ENCODE assay signal across 17 cellular contexts in genomic region chr21:45523411-45524101, GRCh38. TPM values are rescaled to one million over a fixed set of nuclear protein-coding genes. Genes with fewer than 3 reads are reported as not detected.
A peak's percentile ranks its signal among the peaks of the same experiment; 100 is the strongest.
DNase-seq lines count a peak whose midpoint lies in the region; ATAC-seq, FAIRE-seq and TF ChIP-seq lines count a peak whose summit lies in the region.
"Had no signal": no experiment of that assay in that cellular context is flagged by ENCODE, and none has a peak within 500 bp of the region (broad histone marks: within the 10 kb centered on the region; RNA-seq: fewer than 3 reads in every experiment).

No MANE protein-coding gene starts in this region.

- DNase-seq in K562 (ENCODE audit: extremely low read depth in 1 of 4, low spot score in 3 of 4): no peak
- DNase-seq in HepG2 (ENCODE audit: low spot score): no peak
- DNase-seq in stimulated activated effector memory CD8-positive, alpha-beta T cell treated with anti-CD3 and anti-CD28 coated beads, Interleukin-12 subunit alpha, Interleukin-12 subunit beta, amount 100 ng/mL, for 72 hours (ENCODE audit: low spot score in 2 of 2): no peak
- no peak for DNase-seq in MG63
- DNase-seq in NCI-H82 (lab: John Stamatoyannopoulos, UW): no peak
- DNase-seq: activated CD4-positive, alpha-beta T cell treated with anti-CD3 and anti-CD28 coated beads, Interleukin-2, amount 10 ng/mL, durations not matched to agents 24 days and 14 days; amygdala; mesenchymal stem cell; stimulated activated CD4-positive, alpha-beta T cell treated with anti-CD3 and anti-CD28 coated beads, Interleukin-4, amount 100 ng/mL, for 24 hours; stimulated activated CD8-positive, alpha-beta memory T cell treated with anti-CD3 and anti-CD28 coated beads, Interleukin-4, amount 100 ng/mL, for 48 hours; T1000 had no signal

- H3K9me3 ChIP-seq in K562 (replicated peaks; ENCODE audit: control insufficient read depth, insufficient read depth, low read depth, low read length) (no peaks in the 10 kb centered on the region), HepG2 (ENCODE audit: low read length) (peaks cover 25% of the 10 kb centered on the region), MG63 (peaks cover 30% of the 10 kb centered on the region)

- TF ChIP-seq EP300 in K562 (IDR thresholded peaks at IDR 0.05; ENCODE audit: low read length): no peak
- TF ChIP-seq EP300 in HepG2 (IDR thresholded peaks at IDR 0.05; ENCODE audit: low read depth in 2 of 2, low read length in 2 of 2): no peak
- no peak for TF ChIP-seq EP300 in HepG2 (CRISPR knock-in tag; IDR thresholded peaks at IDR 0.05; ENCODE audit: borderline replicate concordance)

- POLR2A ChIA-PET in K562 (lab: Yijun Ruan, JAX): interaction anchor here (0.6 to 0.8 kb wide), 3 partner anchors 12 to 724 kb away, joined by 3 to 4 read pairs (median 3); no protein-coding TSS in a partner anchor
- POLR2A ChIA-PET in HepG2 (lab: Yijun Ruan, JAX): no interaction called here

- peaks cover 17% of the 10 kb centered on the region for H3K9me3 Mint-ChIP-seq in stimulated activated effector memory CD8-positive, alpha-beta T cell treated with anti-CD3 and anti-CD28 coated beads, Interleukin-12 subunit alpha, Interleukin-12 subunit beta, amount 100 ng/mL, for 72 hours
- H3K9me3 Mint-ChIP-seq in activated T-helper 17 cell treated with anti-CD3 and anti-CD28 coated beads, Interleukin-2, amount 50 U/mL, for 72 hours: peaks cover 13% of the 10 kb centered on the region

- peaks cover 75% of the 10 kb centered on the region for H3K36me3 Mint-ChIP-seq in stimulated activated effector memory CD8-positive, alpha-beta T cell treated with anti-CD3 and anti-CD28 coated beads, Interleukin-12 subunit alpha, Interleukin-12 subunit beta, amount 100 ng/mL, for 72 hours
- peaks cover 56% of the 10 kb centered on the region for H3K36me3 Mint-ChIP-seq in activated T-helper 17 cell treated with anti-CD3 and anti-CD28 coated beads, Interleukin-2, amount 50 U/mL, for 72 hours (ENCODE audit: low read depth)

- BruUV-seq in K562 (replicated peaks; lab: Mats Ljungman, UMichigan) (no TSS peak), HepG2 (replicated peaks; lab: Mats Ljungman, UMichigan) (no TSS peak)

- no peak overlapping the region for H3K9ac ChIP-seq in K562 (ENCODE audit: insufficient read depth in 1 of 2, low read depth in 2 of 2, low read length in 2 of 2)
- no peak overlapping the region for H3K9ac ChIP-seq in HepG2 (ENCODE audit: insufficient read depth, low read depth, low read length)
- H3K9ac ChIP-seq: BLaER1 had no signal

- H3K27me3 ChIP-seq in K562 (ENCODE audit: control insufficient read depth in 2 of 2, insufficient read depth in 2 of 2, low read length in 2 of 2) (no peaks in the 10 kb centered on the region), HepG2 (ENCODE audit: control insufficient read depth in 1 of 2, insufficient read depth in 2 of 2, low read length in 2 of 2) (no peaks in the 10 kb centered on the region), MG63 (no peaks in the 10 kb centered on the region)
- H3K27me3 ChIP-seq: BLaER1 had no signal

- no peak overlapping the region for H3K4me3 Mint-ChIP-seq in stimulated activated effector memory CD8-positive, alpha-beta T cell treated with anti-CD3 and anti-CD28 coated beads, Interleukin-12 subunit alpha, Interleukin-12 subunit beta, amount 100 ng/mL, for 72 hours
- H3K4me3 Mint-ChIP-seq in activated T-helper 17 cell treated with anti-CD3 and anti-CD28 coated beads, Interleukin-2, amount 50 U/mL, for 72 hours: no peak overlapping the region
- H3K4me3 Mint-ChIP-seq: activated CD4-positive, alpha-beta T cell treated with anti-CD3 and anti-CD28 coated beads, Interleukin-2, amount 10 ng/mL, durations not matched to agents 24 days and 14 days; neural crest cell had no signal

- in situ Hi-C loops in K562 (cut with MboI) (no loop called here), HepG2 (cut with HindIII; ENCODE audit: extremely low pct_ligation_motif_present, low pct_unique_long_range_greater_than_20kb) (no loop called here)

- H3K4me3 ChIP-seq in K562 (no peak overlapping the region), HepG2 (replicated peaks in 1 of 3; ENCODE audit: insufficient read depth in 1 of 3, low read depth in 2 of 3, low read length in 3 of 3) (no peak overlapping the region), MG63 (no peak overlapping the region)
- H3K4me3 ChIP-seq: BLaER1 had no signal

- H4K20me1 ChIP-seq in K562 (replicated peaks; ENCODE audit: control insufficient read depth, insufficient read depth, low read length) (no peaks in the 10 kb centered on the region), HepG2 (ENCODE audit: insufficient read depth, low read length) (no peaks in the 10 kb centered on the region)
- H4K20me1 ChIP-seq: BLaER1 had no signal

- intact Hi-C loops in K562 (cut with micrococcal nuclease) (no loop called here), HepG2 (cut with micrococcal nuclease; ENCODE audit: unreplicated experiment) (no loop called here)

- H3K4me1 ChIP-seq in K562 (replicated peaks in 1 of 2; ENCODE audit: control insufficient read depth in 2 of 2, insufficient read depth in 2 of 2, low read length in 2 of 2) (peaks cover 0 to 9% of the 10 kb centered on the region in 2 experiments; a peak in 1 of 5 replicates), HepG2 (ENCODE audit: insufficient read depth, low read length) (peaks cover 39% of the 10 kb centered on the region)
- H3K4me1 ChIP-seq: BLaER1 had no signal

- WGBS in K562 (ENCODE audit: insufficient coverage, low coverage, missing lambda C conversion rate): 95% methylated on average over 16 of the region's 16 CpGs
- 96% methylated on average over 5 of the region's 16 CpGs for WGBS in HepG2 (ENCODE audit: low lambda C conversion rate)

- H3K27me3 Mint-ChIP-seq in activated T-helper 17 cell treated with anti-CD3 and anti-CD28 coated beads, Interleukin-2, amount 50 U/mL, for 72 hours: no peaks in the 10 kb centered on the region
- H3K27me3 Mint-ChIP-seq: activated CD4-positive, alpha-beta T cell treated with anti-CD3 and anti-CD28 coated beads, Interleukin-2, amount 10 ng/mL, durations not matched to agents 24 days and 14 days had no signal

- no peak overlapping the region for H2AFZ ChIP-seq in K562 (ENCODE audit: low read depth, low read length)
- no peak overlapping the region for H2AFZ ChIP-seq in HepG2 (ENCODE audit: low read length)

- TF ChIP-seq CTCF in VCaP (conservative IDR thresholded peaks at IDR 0.05) (no peak), K562 (IDR thresholded peaks at IDR 0.05 in 2 of 3, conservative IDR thresholded peaks at IDR 0.05 in 1 of 3; ENCODE audit: insufficient read depth in 2 of 3, low read depth in 1 of 3, low read length in 3 of 3) (no peak), HepG2 (CRISPR knock-in tag; IDR thresholded peaks at IDR 0.05) (no peak)

- H3K4me2 ChIP-seq in K562 (ENCODE audit: insufficient read depth, low read length) (no peak overlapping the region), HepG2 (ENCODE audit: low read depth, low read length) (no peak overlapping the region)
- H3K4me2 ChIP-seq: BLaER1 had no signal

- no peak; the same call in 1 of the 2 replicates for TF ChIP-seq POLR2A in K562 (conservative IDR thresholded peaks at IDR 0.05)
- TF ChIP-seq POLR2A in HepG2 (IDR thresholded peaks at IDR 0.05; ENCODE audit: insufficient read depth in 1 of 2, low read depth in 2 of 2, low read length in 2 of 2): no peak

- ATAC-seq in K562 (no peak), HepG2 (no peak)
- ATAC-seq in stimulated activated effector memory CD8-positive, alpha-beta T cell treated with anti-CD3 and anti-CD28 coated beads, Interleukin-12 subunit alpha, Interleukin-12 subunit beta, amount 100 ng/mL, for 72 hours: peak; percentile 31
- ATAC-seq in activated T-helper 17 cell treated with anti-CD3 and anti-CD28 coated beads, Interleukin-2, amount 50 U/mL, for 72 hours (replicated peaks): no peak

- FAIRE-seq in K562 (lab: Jason Lieb, UNC) (no peak), HepG2 (lab: Jason Lieb, UNC) (no peak)
- FAIRE-seq: endothelial cell of umbilical vein, frontal cortex had no signal

- no peaks in the 10 kb centered on the region for H3K9me1 ChIP-seq in K562 (ENCODE audit: control insufficient read depth, insufficient read depth, low read length)

- peak overlapping the region; percentile 84 for H3K27ac ChIP-seq in VCaP
- H3K27ac ChIP-seq in K562 (ENCODE audit: extremely low read depth, low read depth, low read length): no peak overlapping the region
- no peak overlapping the region for H3K27ac ChIP-seq in HepG2 (ENCODE audit: extremely low read length, insufficient read depth, low read length)
- H3K27ac ChIP-seq: BLaER1 had no signal

- H3K36me3 ChIP-seq in K562 (ENCODE audit: control insufficient read depth, insufficient read depth, low read length) (peaks cover 87% of the 10 kb centered on the region), HepG2 (replicated peaks in 1 of 2; ENCODE audit: control insufficient read depth in 1 of 2, insufficient read depth in 2 of 2, low read length in 2 of 2) (peaks cover 2 to 26% of the 10 kb centered on the region in 2 experiments; a peak in 1 of 5 replicates), MG63 (peaks cover 79% of the 10 kb centered on the region)

- CTCF ChIA-PET in K562 (lab: Yijun Ruan, JAX; ENCODE audit: low intra/inter-chr PET ratio) (no interaction called here), HepG2 (lab: Yijun Ruan, JAX; ENCODE audit: low intra/inter-chr PET ratio, low total read pairs) (no interaction called here)

- TF ChIP-seq RAD21 in K562 (CRISPR knock-in tag; conservative IDR thresholded peaks at IDR 0.05 in 1 of 2, IDR thresholded peaks at IDR 0.05 in 1 of 2) (no peak), HepG2 (CRISPR knock-in tag; IDR thresholded peaks at IDR 0.05) (no peak)

- H3K79me2 ChIP-seq in K562 (ENCODE audit: control insufficient read depth, insufficient read depth, low read length) (peaks cover 16% of the 10 kb centered on the region; the same call in 2 of the 3 replicates), HepG2 (ENCODE audit: insufficient read depth, low read length) (peaks cover 10% of the 10 kb centered on the region)

- H3K4me1 Mint-ChIP-seq in stimulated activated effector memory CD8-positive, alpha-beta T cell treated with anti-CD3 and anti-CD28 coated beads, Interleukin-12 subunit alpha, Interleukin-12 subunit beta, amount 100 ng/mL, for 72 hours: peaks cover 4% of the 10 kb centered on the region
- peaks cover 6% of the 10 kb centered on the region for H3K4me1 Mint-ChIP-seq in activated T-helper 17 cell treated with anti-CD3 and anti-CD28 coated beads, Interleukin-2, amount 50 U/mL, for 72 hours
- H3K4me1 Mint-ChIP-seq: neural crest cell had no signal

- H3K27ac Mint-ChIP-seq in stimulated activated effector memory CD8-positive, alpha-beta T cell treated with anti-CD3 and anti-CD28 coated beads, Interleukin-12 subunit alpha, Interleukin-12 subunit beta, amount 100 ng/mL, for 72 hours: peak overlapping the region; percentile 29
- no peak overlapping the region for H3K27ac Mint-ChIP-seq in activated T-helper 17 cell treated with anti-CD3 and anti-CD28 coated beads, Interleukin-2, amount 50 U/mL, for 72 hours
- H3K27ac Mint-ChIP-seq: activated CD4-positive, alpha-beta T cell treated with anti-CD3 and anti-CD28 coated beads, Interleukin-2, amount 10 ng/mL, durations not matched to agents 24 days and 14 days had no signal

RNA-seq across cellular contexts. Expression of gene SLC19A1, which starts 18.7 kb away (rescaled TPM):
- total RNA-seq in K562 (2011; cell fraction: chromatin; rRNA removed; ENCODE audit: low replicate concordance): 43.8 and 108 TPM in 2 replicates
- total RNA-seq in K562 (2011; cell fraction: nucleolus; rRNA removed): 90.5 and 93.4 TPM in 2 replicates
- 52.4 and 63.7 TPM in 2 replicates for total RNA-seq in K562 (2011; cell fraction: nucleoplasm; rRNA removed)
- 34.7 and 41.3 TPM in 2 replicates for total RNA-seq in K562 (2014; rRNA removed)
- 8.0 and 8.7 TPM in 2 replicates for total RNA-seq in K562 (2014; rRNA removed; fragmentation: Illumina TruSeq; extraction: Trizol)
- 18.8 and 21.4 TPM in 2 replicates for total RNA-seq in K562 (2015; rRNA removed; fragmentation: Illumina TruSeq; extraction: Trizol)
- total RNA-seq in K562 (2021): 88.7 and 91.3 TPM in 2 replicates
- polyA plus RNA-seq in K562 (2011; rRNA removed): 11.5 and 24.6 TPM in 2 replicates
- polyA plus RNA-seq in K562 (2011; cell fraction: cytosol; rRNA removed): 20.4 and 78.6 TPM in 2 replicates
- polyA plus RNA-seq in K562 (2011; cell fraction: nucleus; rRNA removed): 49.9 and 126 TPM in 2 replicates
- 20.5 and 34.6 TPM in 2 replicates for polyA plus RNA-seq in K562 (2012)
- 12.0 and 24.5 TPM in 2 replicates for polyA plus RNA-seq in K562 (2014; fragmentation: Illumina TruSeq; extraction: Trizol)
- polyA plus RNA-seq in K562 (2014; fragmentation: Nextera tagmentation; extraction: Ambion mirVana): 1 to 10 TPM in 1 of 2 experiments, under 1 TPM in 1; 0.65 to 2.3 TPM
- polyA plus RNA-seq in K562 (2014; rRNA removed): 36.6 and 50.8 TPM in 2 replicates
- 11.9 and 16.0 TPM in 2 replicates for polyA minus RNA-seq in K562 (2011; rRNA and poly(A)+ RNA removed)
- polyA minus RNA-seq in K562 (2011; cell fraction: cytosol; rRNA and poly(A)+ RNA removed): 41.4 and 45.6 TPM in 2 replicates
- 23.3 TPM in 2 replicates for polyA minus RNA-seq in K562 (2011; cell fraction: nucleus; rRNA and poly(A)+ RNA removed)
- 12.6 and 21.8 TPM in 2 replicates for total RNA-seq in HepG2 (2016; rRNA removed; fragmentation: Illumina TruSeq; extraction: Trizol)
- total RNA-seq in HepG2 (2016; cell fraction: cytosol; rRNA removed; fragmentation: Illumina TruSeq; extraction: Trizol; ENCODE audit: low read depth): 4.8 and 5.6 TPM in 2 replicates
- total RNA-seq in HepG2 (2016; cell fraction: insoluble cytoplasmic fraction; rRNA removed; fragmentation: Illumina TruSeq; extraction: Trizol): 11.0 and 23.6 TPM in 2 replicates
- total RNA-seq in HepG2 (2016; cell fraction: membrane; rRNA removed; fragmentation: Illumina TruSeq; extraction: Trizol): 10.8 TPM in 2 replicates
- total RNA-seq in HepG2 (2016; cell fraction: nucleus; rRNA removed; fragmentation: Illumina TruSeq; extraction: Trizol): 21.2 and 27.4 TPM in 2 replicates
- 23.0 and 31.0 TPM in 2 replicates for polyA plus RNA-seq in HepG2 (2011; rRNA removed)
- 14.5 and 24.7 TPM in 2 replicates for polyA plus RNA-seq in HepG2 (2011; cell fraction: cytosol; rRNA removed)
- polyA plus RNA-seq in HepG2 (2011; cell fraction: nucleus; rRNA removed): 49.0 and 62.1 TPM in 2 replicates
- 18.0 and 36.8 TPM in 2 replicates for polyA plus RNA-seq in HepG2 (2012)
- polyA plus RNA-seq in HepG2 (2016; cell fraction: cytosol; fragmentation: Illumina TruSeq; extraction: Trizol; ENCODE audit: low read depth): 3.7 and 4.0 TPM in 2 replicates
- 11.1 and 13.0 TPM in 2 replicates for polyA plus RNA-seq in HepG2 (2016; cell fraction: insoluble cytoplasmic fraction; fragmentation: Illumina TruSeq; extraction: Trizol; ENCODE audit: low read depth)
- 6.4 and 7.2 TPM in 2 replicates for polyA plus RNA-seq in HepG2 (2016; cell fraction: membrane; fragmentation: Illumina TruSeq; extraction: Trizol; ENCODE audit: low read depth)
- 44.5 and 46.0 TPM in 2 replicates for polyA plus RNA-seq in HepG2 (2016; cell fraction: nucleus; fragmentation: Illumina TruSeq; extraction: Trizol; ENCODE audit: insufficient read depth, low read depth)
- 42.0 and 128 TPM in 2 replicates for polyA minus RNA-seq in HepG2 (2011; rRNA and poly(A)+ RNA removed; ENCODE audit: low replicate concordance)
- 32.2 and 34.4 TPM in 2 replicates for polyA minus RNA-seq in HepG2 (2011; cell fraction: cytosol; rRNA and poly(A)+ RNA removed)
- 12.2 and 14.7 TPM in 2 replicates for polyA minus RNA-seq in HepG2 (2011; cell fraction: nucleus; rRNA and poly(A)+ RNA removed)
- 10 to 100 TPM; 41.4 to 82.2 TPM for total RNA-seq in activated T-helper 17 cell treated with anti-CD3 and anti-CD28 coated beads, Interleukin-2, amount 50 U/mL, for 72 hours
- total RNA-seq in MG63 (2014; rRNA removed; shearing (Covaris generic); ENCODE audit: low replicate concordance): 25.5 and 26.7 TPM in 2 replicates
